26 cellular contexts compared by ENCODE assay signal in genomic region chr7:117153016-117153415, GRCh38.
"Had no signal": no experiment of that assay in that cellular context is flagged by ENCODE, and none has a peak within 500 bp of the region (broad histone marks: within the 10 kb centered on the region; RNA-seq: fewer than 3 reads in every experiment).

No MANE protein-coding gene starts in this region.

- DNase-seq: caudate nucleus; cerebellar nuclear complex; dorsolateral prefrontal cortex; effector CD4-positive, alpha-beta T cell; foreskin keratinocyte; kidney; left colon; left ventricle myocardium superior; lower lobe of right lung; midbrain; naive thymus-derived CD8-positive, alpha-beta T cell; nephron progenitor cell; nucleus accumbens; sigmoid colon; spleen; stimulated activated CD4-positive, alpha-beta T cell treated with anti-CD3 and anti-CD28 coated beads, Interleukin-4, amount 100 ng/mL, for 4 hours; stimulated activated naive CD8-positive, alpha-beta T cell treated with anti-CD3 and anti-CD28 coated beads, Interleukin-15, Interleukin-2, amounts not matched to agents 100 U/mL and 50 U/mL, for 24 hours; substantia nigra; upper lobe of left lung had no signal

- H3K36me3 ChIP-seq: lower lobe of right lung, prostate gland, right atrium auricular region, sigmoid colon, spleen, thoracic aorta, tibial nerve, upper lobe of left lung had no signal

- H3K27me3 ChIP-seq: dorsolateral prefrontal cortex, foreskin keratinocyte, right atrium auricular region, sigmoid colon, spleen, tibial nerve, upper lobe of left lung had no signal

- H3K4me1 ChIP-seq: foreskin keratinocyte, prostate gland had no signal

- ATAC-seq: esophagus mucosa; foreskin keratinocyte; lower lobe of right lung; naive thymus-derived CD8-positive, alpha-beta T cell; stimulated activated memory B cell treated with anti-CD40 and anti-IgM and Interleukin-4, amounts not matched to agents 10 μg/mL and 1 μg/mL and 100 μg/mL, for 72 hours; stimulated activated naive CD8-positive, alpha-beta T cell treated with anti-CD3 and anti-CD28 coated beads, Interleukin-15, Interleukin-2, amounts not matched to agents 100 U/mL and 50 U/mL, for 24 hours had no signal

- H3K4me3 ChIP-seq: dorsolateral prefrontal cortex, lower lobe of right lung, prostate gland, right atrium auricular region, sigmoid colon, spleen, thoracic aorta, tibial nerve, upper lobe of left lung had no signal

- H3K9me3 ChIP-seq: lower lobe of right lung, prostate gland, right atrium auricular region, sigmoid colon, spleen, thoracic aorta, tibial nerve, upper lobe of left lung had no signal

- H3K27ac ChIP-seq: epithelial cell of prostate, foreskin keratinocyte, lower lobe of right lung, prostate gland, right atrium auricular region, sigmoid colon, spleen, thoracic aorta, tibial nerve, upper lobe of left lung had no signal
